8 cellular contexts compared by ENCODE assay signal in the genomic region with DNA sequence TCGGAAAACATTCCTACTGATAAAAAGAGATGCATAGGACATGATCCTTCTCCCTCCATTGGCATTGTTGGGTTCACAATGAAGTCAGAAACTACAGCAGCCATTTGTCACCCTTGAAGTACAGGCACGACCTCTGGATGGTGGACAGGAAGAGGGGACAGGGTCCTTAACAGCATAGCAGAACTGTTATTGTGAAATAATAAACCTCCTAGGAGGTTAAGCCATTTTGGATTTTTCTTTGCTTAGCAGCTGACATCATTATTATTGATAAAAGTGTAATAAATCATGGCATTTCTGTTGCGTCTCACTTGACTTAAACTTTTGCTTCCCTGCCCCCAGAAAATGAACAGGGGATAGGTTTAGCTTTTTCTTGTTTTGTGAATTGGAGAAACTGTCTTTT.
"Had no signal": no experiment of that assay in that cellular context is flagged by ENCODE, and none has a peak within 500 bp of the region (broad histone marks: within the 10 kb centered on the region; RNA-seq: fewer than 3 reads in every experiment).

No MANE protein-coding gene starts in this region.

- FAIRE-seq: G401.6, GM12878, GM12891, GM12892, GM18507, GM19239 had no signal

- DNase-seq: GDM1, GF-D8 had no signal

- ATAC-seq: GM12878 had no signal

- H3K4me3 ChIP-seq: GM12878 had no signal
